In genomic region chr19:17282488-17283256, GRCh38 we compare ENCODE assay signal across 1 cellular context.
TF ChIP-seq lines count a peak whose summit lies in the region.

No MANE protein-coding gene starts in this region.

TF ChIP-seq in HepG2, 621 proteins besides CTCF, POLR2A, EP300 and RAD21 (continued from another document and continues in another):
- peak; percentile 41; the same call in 1 of the 2 replicates for TF ChIP-seq ZNF768 (CRISPR knock-in tag; IDR thresholded peaks at IDR 0.05)
- TF ChIP-seq MYNN (CRISPR knock-in tag; IDR thresholded peaks at IDR 0.05; ENCODE audit: low read depth) = no peak
- peak; percentile 78 for TF ChIP-seq CCDC6 (CRISPR knock-in tag; IDR thresholded peaks at IDR 0.05)
- TF ChIP-seq CAMTA2 (CRISPR knock-in tag; IDR thresholded peaks at IDR 0.05; ENCODE audit: borderline replicate concordance) = no peak
- no peak; the same call in 1 of the 2 replicates for TF ChIP-seq NR2F2 (IDR thresholded peaks at IDR 0.05; ENCODE audit: borderline replicate concordance, low read depth)
- TF ChIP-seq ZNF589 (CRISPR knock-in tag; conservative IDR thresholded peaks at IDR 0.05) = no peak
- TF ChIP-seq ZNF367 (CRISPR knock-in tag; IDR thresholded peaks at IDR 0.05; ENCODE audit: borderline replicate concordance) = no peak
- no peak for TF ChIP-seq EZH2 (conservative IDR thresholded peaks at IDR 0.05; ENCODE audit: low read depth, low read length)
- TF ChIP-seq ARNTL (CRISPR knock-in tag; IDR thresholded peaks at IDR 0.05) = no peak
- TF ChIP-seq ZNF280B (CRISPR knock-in tag; IDR thresholded peaks at IDR 0.05; ENCODE audit: borderline replicate concordance) = 0 out of 2 replicates have a peak, but pooled peaks have one; percentile 45
- TF ChIP-seq YEATS2 (CRISPR knock-in tag; IDR thresholded peaks at IDR 0.05; ENCODE audit: borderline replicate concordance) = no peak
- TF ChIP-seq ZNF383 (CRISPR knock-in tag; IDR thresholded peaks at IDR 0.05; ENCODE audit: borderline replicate concordance) = no peak
- no peak for TF ChIP-seq NCOA2 (CRISPR knock-in tag; IDR thresholded peaks at IDR 0.05)
- TF ChIP-seq UBTF (CRISPR knock-in tag; IDR thresholded peaks at IDR 0.05) = peak; percentile 80
- TF ChIP-seq PCBP2 (optimal IDR thresholded peaks at IDR 0.05; ENCODE audit: low read depth, low read length, poor library complexity, severe bottlenecking) = no peak
- no peak for TF ChIP-seq ATF6 (CRISPR knock-in tag; conservative IDR thresholded peaks at IDR 0.05)
- 0 out of 2 replicates have a peak, but pooled peaks have one; percentile 53 for TF ChIP-seq HDAC2 (CRISPR knock-in tag; IDR thresholded peaks at IDR 0.05)
- TF ChIP-seq ASH2L (IDR thresholded peaks at IDR 0.05; ENCODE audit: insufficient read length, low read depth, low read length) = no peak
- 0 out of 2 replicates have a peak, but pooled peaks have one; percentile 43 for TF ChIP-seq ETV6 (CRISPR knock-in tag; conservative IDR thresholded peaks at IDR 0.05)
- no peak for TF ChIP-seq HES4 (CRISPR knock-in tag; IDR thresholded peaks at IDR 0.05; ENCODE audit: borderline replicate concordance)
- TF ChIP-seq ZNF414 (CRISPR knock-in tag; IDR thresholded peaks at IDR 0.05) = 0 out of 2 replicates have a peak, but pooled peaks have one; percentile 57
- TF ChIP-seq ZNF724P (CRISPR knock-in tag; IDR thresholded peaks at IDR 0.05; ENCODE audit: borderline replicate concordance) = no peak
- no peak for TF ChIP-seq NAIF1 (CRISPR knock-in tag; IDR thresholded peaks at IDR 0.05; ENCODE audit: borderline replicate concordance)
- 0 out of 2 replicates have a peak, but pooled peaks have one; percentile 31 for TF ChIP-seq ZNF12 (CRISPR knock-in tag; IDR thresholded peaks at IDR 0.05)
- no peak for TF ChIP-seq MED13 (CRISPR knock-in tag; IDR thresholded peaks at IDR 0.05)
- no peak for TF ChIP-seq HMG20B (CRISPR knock-in tag; conservative IDR thresholded peaks at IDR 0.05)
- 0 out of 2 replicates have a peak, but pooled peaks have one; percentile 60 for TF ChIP-seq ZNF142 (CRISPR knock-in tag; IDR thresholded peaks at IDR 0.05)
- TF ChIP-seq GABPB1 (CRISPR knock-in tag; IDR thresholded peaks at IDR 0.05) = peak; percentile 67
- TF ChIP-seq ZNF678 (CRISPR knock-in tag; IDR thresholded peaks at IDR 0.05) = no peak
- no peak for TF ChIP-seq NFKBIZ (CRISPR knock-in tag; IDR thresholded peaks at IDR 0.05)
- no peak for TF ChIP-seq ZNF740 (CRISPR knock-in tag; IDR thresholded peaks at IDR 0.05)
- TF ChIP-seq CBX5 (CRISPR knock-in tag; IDR thresholded peaks at IDR 0.05; ENCODE audit: borderline replicate concordance) = 0 out of 2 replicates have a peak, but pooled peaks have one; percentile 15
- TF ChIP-seq ZNF674 (CRISPR knock-in tag; IDR thresholded peaks at IDR 0.05; ENCODE audit: low read depth) = no peak
- TF ChIP-seq CBX1 (IDR thresholded peaks at IDR 0.05; ENCODE audit: low read depth) = no peak
- peak; percentile 38; the same call in 1 of the 2 replicates for TF ChIP-seq RBFOX2 (IDR thresholded peaks at IDR 0.05; ENCODE audit: low read depth, low read length)
- TF ChIP-seq MXD3 (CRISPR knock-in tag; IDR thresholded peaks at IDR 0.05) = no peak
- TF ChIP-seq NFYC (CRISPR knock-in tag; IDR thresholded peaks at IDR 0.05) = no peak
- no peak for TF ChIP-seq STAT5B (CRISPR knock-in tag; IDR thresholded peaks at IDR 0.05)
- TF ChIP-seq USF2 (IDR thresholded peaks at IDR 0.05; ENCODE audit: low read depth, low read length) = no peak
- no peak for TF ChIP-seq USF2 (CRISPR knock-in tag; IDR thresholded peaks at IDR 0.05; ENCODE audit: borderline replicate concordance)
- no peak for TF ChIP-seq TBX3 (IDR thresholded peaks at IDR 0.05; ENCODE audit: borderline replicate concordance)
- 0 out of 2 replicates have a peak, but pooled peaks have one; percentile 18 for TF ChIP-seq BCL6 (CRISPR knock-in tag; IDR thresholded peaks at IDR 0.05)
- TF ChIP-seq RFXAP (CRISPR knock-in tag; IDR thresholded peaks at IDR 0.05; ENCODE audit: borderline replicate concordance) = no peak
- no peak for TF ChIP-seq TAF15 (IDR thresholded peaks at IDR 0.05; ENCODE audit: low read depth, low read length, poor library complexity, severe bottlenecking)
- no peak for TF ChIP-seq U2AF1 (optimal IDR thresholded peaks at IDR 0.05; ENCODE audit: low read depth, low read length)
- TF ChIP-seq HNF1B (CRISPR knock-in tag; IDR thresholded peaks at IDR 0.05) = peak; percentile 59; the same call in 1 of the 2 replicates
- TF ChIP-seq ZNF333 (CRISPR knock-in tag; IDR thresholded peaks at IDR 0.05; ENCODE audit: borderline replicate concordance) = peak; percentile 54; the same call in 1 of the 2 replicates
- no peak for TF ChIP-seq ZNF30 (CRISPR knock-in tag; IDR thresholded peaks at IDR 0.05)
- TF ChIP-seq ARNT (IDR thresholded peaks at IDR 0.05) = no peak
- no peak for TF ChIP-seq RARG (CRISPR knock-in tag; IDR thresholded peaks at IDR 0.05; ENCODE audit: low read depth)
- no peak for TF ChIP-seq RNF2 (conservative IDR thresholded peaks at IDR 0.05; ENCODE audit: low read depth)
